Comparison of ENCODE assay signal across 16 cellular contexts in the genomic region with DNA sequence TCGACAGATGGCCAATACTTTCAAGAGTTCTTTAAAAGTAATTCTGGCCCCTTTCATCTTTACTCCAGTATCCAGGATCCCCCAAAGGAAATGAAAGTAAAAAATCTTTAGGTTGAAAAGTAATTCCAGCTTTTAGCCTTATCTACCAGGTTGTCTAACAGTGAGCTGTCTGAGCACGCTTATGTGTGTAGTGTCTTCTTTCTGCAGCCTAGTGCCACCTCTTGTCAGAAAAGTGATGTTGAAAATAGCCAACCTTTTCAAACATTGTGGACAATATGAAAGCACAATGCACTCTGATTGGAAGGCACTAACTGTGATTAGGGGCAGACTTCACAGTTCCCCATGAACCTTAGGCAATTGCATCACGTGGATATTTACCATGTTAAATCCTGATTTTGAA.
DNase-seq lines count a peak whose midpoint lies in the region; ATAC-seq and TF ChIP-seq lines count a peak whose summit lies in the region.
"Had no signal": no experiment of that assay in that cellular context is flagged by ENCODE, and none has a peak within 500 bp of the region (broad histone marks: within the 10 kb centered on the region; RNA-seq: fewer than 3 reads in every experiment).

No MANE protein-coding gene starts in this region.

- H3K9me3 ChIP-seq in RWPE2 (ENCODE audit: severe bottlenecking): no peaks in the 10 kb centered on the region

- H3K27me3 ChIP-seq in RWPE2 (ENCODE audit: insufficient read depth, poor library complexity, severe bottlenecking): no peaks in the 10 kb centered on the region
- H3K27me3 ChIP-seq in foreskin keratinocyte: no peaks in the 10 kb centered on the region

- in situ Hi-C loops in G401 (cut with HindIII; ENCODE audit: low sequenced_read_pairs): no loop called here

- H3K4me1 ChIP-seq in RWPE2 (ENCODE audit: insufficient read depth, poor library complexity, severe bottlenecking) (no peaks in the 10 kb centered on the region), foreskin keratinocyte (no peaks in the 10 kb centered on the region)

- ATAC-seq in RWPE2 (ENCODE audit: low read depth): peak; percentile 61
- ATAC-seq in foreskin keratinocyte: no peak
- no peak for ATAC-seq in GM19397 (IDR thresholded peaks at IDR 0.05; ENCODE audit: unreplicated experiment)
- ATAC-seq: CD8-positive, alpha-beta T cell; Panc1 had no signal

- H3K4me3 ChIP-seq in LNCaP clone FGC (ENCODE audit: low read depth, low read length) (no peak overlapping the region), RWPE2 (ENCODE audit: severe bottlenecking) (no peak overlapping the region)

- TF ChIP-seq CTCF in LNCaP clone FGC (IDR thresholded peaks at IDR 0.05; ENCODE audit: control insufficient read depth, extremely low read depth, insufficient read depth) (peak; percentile 31), RWPE2 (IDR thresholded peaks at IDR 0.05; ENCODE audit: poor library complexity, severe bottlenecking) (peak; percentile 32), foreskin keratinocyte (conservative IDR thresholded peaks at IDR 0.05) (peak; percentile 33)

- peak; percentile 23 for DNase-seq in G401 (ENCODE audit: low spot score)
- DNase-seq in LNCaP clone FGC (ENCODE audit: low read depth): no peak
- no peak for DNase-seq in RWPE2 (ENCODE audit: low spot score)
- DNase-seq in foreskin keratinocyte: no peak
- no peak for DNase-seq in NCI-H774 (lab: John Stamatoyannopoulos, UW)
- no peak for DNase-seq in stimulated activated CD4-positive, alpha-beta T cell treated with anti-CD3 and anti-CD28 coated beads, Interleukin-4, amount 100 ng/mL, for 24 hours
- no peak for DNase-seq in NCI-H146 treated with DMSO at 0.1 percent for 48 hours (lab: John Stamatoyannopoulos, UW; ENCODE audit: unreplicated experiment)
- DNase-seq: CD8-positive, alpha-beta T cell; H9; KBM-7; NCI-H1092; NCI-H187; NCI-H2171 treated with DMSO at 0.1 percent for 48 hours; SHP77 treated with DMSO at 0.1 percent for 48 hours had no signal

- H3K36me3 ChIP-seq in RWPE2 (ENCODE audit: low read depth): no peaks in the 10 kb centered on the region

- H3K27ac ChIP-seq in RWPE2 (ENCODE audit: poor library complexity, severe bottlenecking) (no peak overlapping the region), foreskin keratinocyte (no peak overlapping the region)
